In the genomic region with DNA sequence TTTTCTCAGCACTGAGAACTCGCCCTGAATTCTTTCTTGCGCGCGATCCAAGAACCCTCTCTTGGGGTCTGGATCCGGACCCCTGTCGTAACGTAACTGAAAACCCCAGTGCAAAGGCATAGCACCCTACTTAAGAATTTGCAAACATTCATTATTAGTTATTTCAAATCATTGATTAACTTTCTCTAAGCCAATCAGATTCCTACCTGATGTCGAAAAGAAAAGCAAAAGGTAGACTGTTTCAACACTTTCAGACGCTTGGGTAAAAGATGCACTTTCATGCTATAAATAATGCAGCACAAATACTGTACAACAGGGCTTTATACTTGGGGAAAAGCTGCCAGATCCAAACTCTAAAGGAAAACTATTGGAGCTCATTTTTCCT, we compare ENCODE assay signal across 8 cellular contexts. TPM values are rescaled to one million over a fixed set of nuclear protein-coding genes. Genes with fewer than 3 reads are reported as not detected.
DNase-seq lines count a peak whose midpoint lies in the region; ATAC-seq and TF ChIP-seq lines count a peak whose summit lies in the region.

No MANE protein-coding gene starts in this region.

- H3K36me3 Mint-ChIP-seq in GM23338 (ENCODE audit: low read depth): no peaks in the 10 kb centered on the region

- H2AFZ ChIP-seq in GM23338: peak overlapping the region; percentile 49; the same call in 1 of the 2 replicates

- 0 out of 2 replicates have a peak overlapping the region, but pooled peaks have one; percentile 34 for H3K27ac Mint-ChIP-seq in GM23338

- H3K27ac ChIP-seq in GM23338 (ENCODE audit: low read depth) (no peak overlapping the region), VCaP (peak overlapping the region; percentile 79), spleen (peak overlapping the region in 7 of 8 donors; percentile 48 to 82 (median 78))

- H3K9me3 ChIP-seq in iPS-18c (ENCODE audit: control insufficient read depth, insufficient read depth, low read length) (no peaks in the 10 kb centered on the region), spleen (no peaks in the 10 kb centered on the region)

- intact Hi-C loops in spleen (cut with DNase I; ENCODE audit: low total_unique reads): no loop called here

- no peaks in the 10 kb centered on the region for H3K9me2 ChIP-seq in GM23338 (ENCODE audit: insufficient read depth)

- DNase-seq in GM23338 (ENCODE audit: low spot score) (no peak), spleen (no peak), iPS-NIHi7 (ENCODE audit: extremely low spot score) (no peak), GDM1 (lab: John Stamatoyannopoulos, UW) (no peak)
- no peak for DNase-seq in stimulated activated CD4-positive, alpha-beta T cell treated with anti-CD3 and anti-CD28 coated beads, Interleukin-4, amount 100 ng/mL, for 1 hour

- H3K27me3 Mint-ChIP-seq in GM23338 (ENCODE audit: insufficient read depth, low read depth, poor library complexity): peaks cover 3% of the 10 kb centered on the region

- TF ChIP-seq POLR2A in spleen (IDR thresholded peaks at IDR 0.05) (no peak), GM18505 (IDR thresholded peaks at IDR 0.05; ENCODE audit: borderline replicate concordance, extremely low read depth, insufficient read depth, insufficient read length) (no peak)

- 79 to 88% (median 85%) methylated on average over 9 of the region's 9 CpGs for WGBS in spleen, 5 donors

- H3K4me1 Mint-ChIP-seq in GM23338: peaks cover 6% of the 10 kb centered on the region; the same call in 2 of the 3 replicates

- peaks cover 6% of the 10 kb centered on the region; the same call in 1 of the 2 replicates for H3K4me1 ChIP-seq in GM23338 (ENCODE audit: insufficient read depth)
- peaks cover 4 to 23% (median 17%) of the 10 kb centered on the region in 6 donors for H3K4me1 ChIP-seq in spleen

- H3K4me2 ChIP-seq in GM23338: peak overlapping the region; percentile 68

- H3F3A ChIP-seq in GM23338 (replicated peaks; ENCODE audit: low read depth): no peaks in the 10 kb centered on the region

- no peaks in the 10 kb centered on the region for H4K20me1 ChIP-seq in GM23338 (replicated peaks; ENCODE audit: insufficient read depth)

- no peak for ATAC-seq in GM23338
- no peak for ATAC-seq in GM18505 (IDR thresholded peaks at IDR 0.05; ENCODE audit: unreplicated experiment)

- TF ChIP-seq CTCF in GM23338 (conservative IDR thresholded peaks at IDR 0.05; ENCODE audit: low read depth in 2 of 2) (no peak), VCaP (conservative IDR thresholded peaks at IDR 0.05) (no peak), spleen (IDR thresholded peaks at IDR 0.05 in 8 of 11, conservative IDR thresholded peaks at IDR 0.05 in 3 of 11) (no peak)

- H3K36me3 ChIP-seq in GM23338 (ENCODE audit: insufficient read depth): no peaks in the 10 kb centered on the region
- H3K36me3 ChIP-seq in spleen: peaks cover 0 to under 1% (median 0%) of the 10 kb centered on the region in 6 donors

- H3K4me3 Mint-ChIP-seq in GM23338: no peak overlapping the region

- H3K79me2 ChIP-seq in GM23338 (replicated peaks; ENCODE audit: insufficient read depth): no peaks in the 10 kb centered on the region

- H3K4me3 ChIP-seq in GM23338 (peak overlapping the region; percentile 40), iPS-18c (ENCODE audit: insufficient read depth, low read depth, low read length) (peak overlapping the region; percentile 37; the same call in 1 of the 2 replicates), spleen (peak overlapping the region in 6 of 8 donors; percentile 82 to 97 (median 90))

- H3K27me3 ChIP-seq in GM23338 (ENCODE audit: insufficient read depth) (no peaks in the 10 kb centered on the region), spleen (replicated peaks in 1 of 7) (no peaks in the 10 kb centered on the region)

- H3K9me3 Mint-ChIP-seq in GM23338: no peaks in the 10 kb centered on the region

TF ChIP-seq in GM23338, 12 proteins besides CTCF, POLR2A, EP300 and RAD21:
- TF ChIP-seq JUNB (IDR thresholded peaks at IDR 0.05; ENCODE audit: unreplicated experiment) (no peak), ZNF114 (CRISPR knock-in tag; IDR thresholded peaks at IDR 0.05) (no peak), NANOG (IDR thresholded peaks at IDR 0.05; ENCODE audit: borderline replicate concordance) (no peak)
- TF ChIP-seq, protein P1, sequence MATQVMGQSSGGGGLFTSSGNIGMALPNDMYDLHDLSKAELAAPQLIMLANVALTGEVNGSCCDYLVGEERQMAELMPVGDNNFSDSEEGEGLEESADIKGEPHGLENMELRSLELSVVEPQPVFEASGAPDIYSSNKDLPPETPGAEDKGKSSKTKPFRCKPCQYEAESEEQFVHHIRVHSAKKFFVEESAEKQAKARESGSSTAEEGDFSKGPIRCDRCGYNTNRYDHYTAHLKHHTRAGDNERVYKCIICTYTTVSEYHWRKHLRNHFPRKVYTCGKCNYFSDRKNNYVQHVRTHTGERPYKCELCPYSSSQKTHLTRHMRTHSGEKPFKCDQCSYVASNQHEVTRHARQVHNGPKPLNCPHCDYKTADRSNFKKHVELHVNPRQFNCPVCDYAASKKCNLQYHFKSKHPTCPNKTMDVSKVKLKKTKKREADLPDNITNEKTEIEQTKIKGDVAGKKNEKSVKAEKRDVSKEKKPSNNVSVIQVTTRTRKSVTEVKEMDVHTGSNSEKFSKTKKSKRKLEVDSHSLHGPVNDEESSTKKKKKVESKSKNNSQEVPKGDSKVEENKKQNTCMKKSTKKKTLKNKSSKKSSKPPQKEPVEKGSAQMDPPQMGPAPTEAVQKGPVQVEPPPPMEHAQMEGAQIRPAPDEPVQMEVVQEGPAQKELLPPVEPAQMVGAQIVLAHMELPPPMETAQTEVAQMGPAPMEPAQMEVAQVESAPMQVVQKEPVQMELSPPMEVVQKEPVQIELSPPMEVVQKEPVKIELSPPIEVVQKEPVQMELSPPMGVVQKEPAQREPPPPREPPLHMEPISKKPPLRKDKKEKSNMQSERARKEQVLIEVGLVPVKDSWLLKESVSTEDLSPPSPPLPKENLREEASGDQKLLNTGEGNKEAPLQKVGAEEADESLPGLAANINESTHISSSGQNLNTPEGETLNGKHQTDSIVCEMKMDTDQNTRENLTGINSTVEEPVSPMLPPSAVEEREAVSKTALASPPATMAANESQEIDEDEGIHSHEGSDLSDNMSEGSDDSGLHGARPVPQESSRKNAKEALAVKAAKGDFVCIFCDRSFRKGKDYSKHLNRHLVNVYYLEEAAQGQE (IDR thresholded peaks at IDR 0.05; ENCODE audit: unreplicated experiment): no peak
TF ChIP-seq in GM23338: peak in this region for 0.

RNA-seq across cellular contexts. Expression of gene WDR19, which starts 0.8 kb away (rescaled TPM):
- 21.0 and 23.7 TPM in 2 replicates for total RNA-seq in GM23338 (2014; rRNA removed; shearing (Covaris generic))
- polyA plus RNA-seq in GM23338 (2016; fragmentation: Nextera tagmentation; extraction: Ambion mirVana) (16.9 and 17.2 TPM in 2 replicates), spleen (10 to 100 TPM; 17.7 to 48.3 (median 24.0) TPM)
- 10 to 100 TPM; 19.6 to 34.7 (median 25.2) TPM for total RNA-seq in spleen

Comparison
In these comparisons a context has a peak if more than half of its experiments do, and no peak if none do; other contexts are left out.
1. H3K4me3 ChIP-seq: peak in every context shown above with its lines; median percentile 90 in spleen; 40 in GM23338; 37 in iPS-18c.